ENCODE assay signal across 1 cellular context in the genomic region with DNA sequence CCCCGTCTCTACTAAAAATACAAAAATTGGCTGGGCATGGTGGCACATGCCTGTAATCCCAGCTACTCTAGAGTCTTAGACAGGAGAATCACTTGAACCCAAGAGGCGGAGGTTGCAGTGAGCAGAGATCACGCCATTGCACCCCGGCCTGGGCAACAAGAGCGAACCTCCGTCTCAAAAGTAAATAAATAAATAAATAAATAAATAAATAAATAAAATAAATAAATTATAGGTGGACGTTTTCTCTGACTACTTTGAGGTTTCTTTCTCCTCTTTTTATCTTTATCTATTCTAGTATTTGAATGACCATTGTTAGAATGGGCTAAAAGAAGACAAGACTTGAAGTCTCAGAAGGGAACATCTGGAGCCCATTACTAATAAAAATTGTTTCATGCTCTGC. TPM values are rescaled to one million over a fixed set of nuclear protein-coding genes. Genes with fewer than 3 reads are reported as not detected.
"Had no signal": no experiment of that assay in that cellular context is flagged by ENCODE, and none has a peak within 500 bp of the region (broad histone marks: within the 10 kb centered on the region; RNA-seq: fewer than 3 reads in every experiment).

No MANE protein-coding gene starts in this region.

RNA-seq across cellular contexts. Expression of a gene that starts 54.8 kb away (rescaled TPM):
- polyA plus RNA-seq: immature natural killer cell had no signal
